In genomic region chr2:103810875-103811274, GRCh38 we compare ENCODE assay signal across 15 cellular contexts.
DNase-seq lines count a peak whose midpoint lies in the region; ATAC-seq and TF ChIP-seq lines count a peak whose summit lies in the region.
"Had no signal": no experiment of that assay in that cellular context is flagged by ENCODE, and none has a peak within 500 bp of the region (broad histone marks: within the 10 kb centered on the region; RNA-seq: fewer than 3 reads in every experiment).

No MANE protein-coding gene starts in this region.

- no peaks in the 10 kb centered on the region for H3K36me3 ChIP-seq in neuronal stem cell (replicated peaks in 1 of 2; ENCODE audit: control insufficient read depth in 2 of 2, insufficient read depth in 2 of 2, low read length in 2 of 2)
- H3K36me3 ChIP-seq: HAP-1 had no signal

- no peak overlapping the region for H4K91ac ChIP-seq in neuronal stem cell (ENCODE audit: low read depth, low read length, poor library complexity)

- no peak overlapping the region for H2AFZ ChIP-seq in neuronal stem cell (ENCODE audit: low read length)
- H2AFZ ChIP-seq: GM23248 had no signal

- ATAC-seq in WTC11 (no peak), GM19351 (IDR thresholded peaks at IDR 0.05; ENCODE audit: unreplicated experiment) (no peak)

- H3K4me1 Mint-ChIP-seq in WTC11 = peaks cover 39% of the 10 kb centered on the region
- H3K4me1 Mint-ChIP-seq: CD4-positive, alpha-beta memory T cell had no signal

- no peak for TF ChIP-seq CTCF in WTC11 (IDR thresholded peaks at IDR 0.05)

- H3K79me1 ChIP-seq in neuronal stem cell (ENCODE audit: low read depth, low read length) = no peaks in the 10 kb centered on the region

- no peak overlapping the region for H3K4me3 ChIP-seq in neuronal stem cell (ENCODE audit: low read length in 2 of 2)
- H3K4me3 ChIP-seq: GM23248, HAP-1 had no signal

- H3K4me2 ChIP-seq in neuronal stem cell (ENCODE audit: insufficient read depth, low read length, poor library complexity, severe bottlenecking) = no peak overlapping the region

- no peak overlapping the region for H3K4me3 Mint-ChIP-seq in WTC11
- H3K4me3 Mint-ChIP-seq: CD4-positive, alpha-beta memory T cell; HFFc6 had no signal

- no peak overlapping the region for H3K23ac ChIP-seq in neuronal stem cell (ENCODE audit: low read depth, low read length, poor library complexity)

- WGBS in neuronal stem cell (ENCODE audit: extremely low coverage in 2 of 2, insufficient read length in 2 of 2, insufficient replicate concordance in 1 of 2), 2 donors = no CpG with 5 or more reads among the region's 2 CpGs

- H2AK5ac ChIP-seq in neuronal stem cell (ENCODE audit: low read depth, low read length) = no peak overlapping the region

- DNase-seq in NCI-H345 treated with DMSO at 0.1 percent for 48 hours (lab: John Stamatoyannopoulos, UW; ENCODE audit: unreplicated experiment) (peak; percentile 76), WTC11 (ENCODE audit: low spot score) (no peak), neuronal stem cell (ENCODE audit: low spot score) (no peak), D341Med (ENCODE audit: low spot score) (no peak), NCI-H526 (lab: John Stamatoyannopoulos, UW) (no peak)
- DNase-seq: C1 segment of cervical spinal cord; Calu3; CD4-positive, alpha-beta memory T cell; COR-L47; DMS153; DND-41; GM23248; HFFc6 had no signal

- no peak overlapping the region for H2BK120ac ChIP-seq in neuronal stem cell (ENCODE audit: low read depth, low read length)

- H3K9me3 ChIP-seq in neuronal stem cell (replicated peaks in 1 of 2; ENCODE audit: control insufficient read depth in 2 of 2, insufficient read depth in 1 of 2, low read depth in 1 of 2, low read length in 2 of 2) = peaks cover 0 to under 1% of the 10 kb centered on the region in 2 donors
- H3K9me3 ChIP-seq: HAP-1 had no signal

- H3K18ac ChIP-seq in neuronal stem cell (ENCODE audit: low read length) = peak overlapping the region; percentile 20

- peaks cover 12% of the 10 kb centered on the region for H3K27me3 Mint-ChIP-seq in WTC11 (ENCODE audit: low read depth)
- H3K27me3 Mint-ChIP-seq: CD4-positive, alpha-beta memory T cell had no signal

- H3K14ac ChIP-seq in neuronal stem cell (ENCODE audit: low read length) = no peak overlapping the region

- H3K27ac Mint-ChIP-seq in WTC11 = no peak overlapping the region
- H3K27ac Mint-ChIP-seq: CD4-positive, alpha-beta memory T cell; HFFc6 had no signal

- H3K27ac ChIP-seq in neuronal stem cell (replicated peaks; ENCODE audit: low read length) = no peak overlapping the region
- H3K27ac ChIP-seq: GM23248 had no signal

- no peaks in the 10 kb centered on the region for H3K9me3 Mint-ChIP-seq in WTC11

- no peak overlapping the region for H3K4ac ChIP-seq in neuronal stem cell (ENCODE audit: low read length)

- H3K36me3 Mint-ChIP-seq in WTC11 = no peaks in the 10 kb centered on the region
- H3K36me3 Mint-ChIP-seq: CD4-positive, alpha-beta memory T cell had no signal

- H3K27me3 ChIP-seq in neuronal stem cell (ENCODE audit: control insufficient read depth in 3 of 3, insufficient read depth in 3 of 3, low read depth in 1 of 3, low read length in 3 of 3) = no peaks in the 10 kb centered on the region

- CTCF ChIA-PET in WTC11 (lab: Charles Lee) = no interaction called here

- no peak overlapping the region for H4K8ac ChIP-seq in neuronal stem cell (ENCODE audit: low read depth, low read length)

- no peak overlapping the region for H2BK5ac ChIP-seq in neuronal stem cell (ENCODE audit: low read length)

- POLR2A ChIA-PET in WTC11 (lab: Charles Lee) = no interaction called here

- peaks cover 0 to 13% of the 10 kb centered on the region in 2 donors for H3K4me1 ChIP-seq in neuronal stem cell (ENCODE audit: control insufficient read depth in 2 of 2, insufficient read depth in 1 of 2, low read depth in 1 of 2, low read length in 2 of 2)
- H3K4me1 ChIP-seq: HAP-1 had no signal

- no peak overlapping the region for H2BK12ac ChIP-seq in neuronal stem cell (ENCODE audit: low read length)

- no peak overlapping the region for H3K9ac ChIP-seq in neuronal stem cell (ENCODE audit: low read depth, low read length, poor library complexity)
- H3K9ac ChIP-seq: GM23248 had no signal

- no peak overlapping the region for H2BK15ac ChIP-seq in neuronal stem cell (ENCODE audit: low read length)

TF ChIP-seq in WTC11, 78 proteins besides CTCF, POLR2A, EP300 and RAD21:
- peak; percentile 92 for TF ChIP-seq ZNF423 (CRISPR knock-in tag; IDR thresholded peaks at IDR 0.05)
- no peak for TF ChIP-seq ZNF671 (CRISPR knock-in tag; IDR thresholded peaks at IDR 0.05)
- no peak for TF ChIP-seq ESRRA (CRISPR knock-in tag; IDR thresholded peaks at IDR 0.05; ENCODE audit: borderline replicate concordance)
